Comparison of ENCODE assay signal across 18 cellular contexts in genomic region chr19:28956421-28956820, GRCh38.
DNase-seq lines count a peak whose midpoint lies in the region; ATAC-seq, FAIRE-seq and TF ChIP-seq lines count a peak whose summit lies in the region.
"Had no signal": no experiment of that assay in that cellular context is flagged by ENCODE, and none has a peak within 500 bp of the region (broad histone marks: within the 10 kb centered on the region; RNA-seq: fewer than 3 reads in every experiment).

No MANE protein-coding gene starts in this region.

- TF ChIP-seq POLR2A in A549 (IDR thresholded peaks at IDR 0.05; ENCODE audit: low read length): no peak
- TF ChIP-seq POLR2A in lower leg skin (IDR thresholded peaks at IDR 0.05): no peak

- no peaks in the 10 kb centered on the region for H3K27me3 ChIP-seq in ascending aorta
- H3K27me3 ChIP-seq: BLaER1 treated with 17β-estradiol and CSF1 and Interleukin-3, amounts not matched to agents 10 nM and 100 nM had no signal

- H3K4me1 ChIP-seq in A549 (no peaks in the 10 kb centered on the region), kidney (ENCODE audit: control insufficient read depth in 1 of 2, insufficient read depth in 1 of 2, low read depth in 1 of 2, low read length in 2 of 2) (peaks cover 4 to 8% of the 10 kb centered on the region in 2 donors), ascending aorta (no peaks in the 10 kb centered on the region)
- H3K4me1 ChIP-seq: BLaER1 treated with 17β-estradiol and CSF1 and Interleukin-3, amounts not matched to agents 10 nM and 100 nM had no signal

- peaks cover 37% of the 10 kb centered on the region for H3K4me1 Mint-ChIP-seq in chondrocyte (ENCODE audit: low read depth)
- no peaks in the 10 kb centered on the region for H3K4me1 Mint-ChIP-seq in nephron
- H3K4me1 Mint-ChIP-seq: B cell, GM23338 had no signal

- DNase-seq in A549 (ENCODE audit: low read depth in 1 of 2, low spot score in 1 of 2): no peak
- DNase-seq in chondrocyte (ENCODE audit: low spot score): no peak
- DNase-seq in kidney: no peak
- no peak for DNase-seq in SKM-1 treated with dmso at 0.1 percent for 144 hours (lab: John Stamatoyannopoulos, UW; ENCODE audit: unreplicated experiment)
- no peak for DNase-seq in ascending aorta (ENCODE audit: low spot score in 2 of 2)
- DNase-seq in lower leg skin (ENCODE audit: low spot score in 2 of 2): no peak
- DNase-seq: CD8-positive, alpha-beta T cell; HCEC 1CT had no signal

- FAIRE-seq in A549 (lab: Jason Lieb, UNC) (peak; percentile 54), kidney (lab: Jason Lieb, UNC) (peak; percentile 19)
- FAIRE-seq: D721Med, G401.6, GM12891, GM19239, H54 had no signal

- WGBS in A549 (ENCODE audit: missing lambda C conversion rate): 6% methylated on average over 3 of the region's 3 CpGs
- WGBS in lower leg skin, 2 donors: 77 to 83% methylated on average over 3 of the region's 3 CpGs

- H3K27ac ChIP-seq in A549 (no peak overlapping the region), kidney (ENCODE audit: low read depth in 2 of 2, low read length in 2 of 2) (peak overlapping the region; percentile 6 to 72), ascending aorta (no peak overlapping the region)
- H3K27ac ChIP-seq: 22Rv1; BLaER1 treated with 17β-estradiol and CSF1 and Interleukin-3, amounts not matched to agents 10 nM and 100 nM had no signal

- intact Hi-C loops in kidney (cut with DNase I) (no loop called here), ascending aorta (cut with DNase I) (no loop called here), lower leg skin (cut with DNase I; ENCODE audit: low total_unique reads) (no loop called here)

- no peak for ATAC-seq in A549
- ATAC-seq: CD8-positive, alpha-beta T cell; GM23338 had no signal

- H3K36me3 Mint-ChIP-seq in chondrocyte (ENCODE audit: low read depth): no peaks in the 10 kb centered on the region
- no peaks in the 10 kb centered on the region for H3K36me3 Mint-ChIP-seq in nephron (ENCODE audit: low read depth)
- H3K36me3 Mint-ChIP-seq: CD8-positive, alpha-beta T cell had no signal

- no peak for TF ChIP-seq CTCF in A549 (IDR thresholded peaks at IDR 0.05)
- no peak for TF ChIP-seq CTCF in chondrocyte (IDR thresholded peaks at IDR 0.05)
- no peak for TF ChIP-seq CTCF in kidney (IDR thresholded peaks at IDR 0.05; ENCODE audit: borderline replicate concordance, extremely low read depth, insufficient read depth)
- TF ChIP-seq CTCF in nephron (IDR thresholded peaks at IDR 0.05; ENCODE audit: unreplicated experiment in 3 of 3): no peak
- TF ChIP-seq CTCF in ascending aorta (IDR thresholded peaks at IDR 0.05): no peak
- TF ChIP-seq CTCF in lower leg skin (IDR thresholded peaks at IDR 0.05): no peak

- H3K27ac Mint-ChIP-seq in chondrocyte (ENCODE audit: unreplicated experiment) (peak overlapping the region; percentile 51), nephron (peak overlapping the region; percentile 12 to 30 (median 19))
- H3K27ac Mint-ChIP-seq: B cell; CD8-positive, alpha-beta T cell; GM23338 had no signal

- H3K4me3 ChIP-seq in A549: no peak overlapping the region
- no peak overlapping the region for H3K4me3 ChIP-seq in kidney (ENCODE audit: low read length in 2 of 2)
- H3K4me3 ChIP-seq in ascending aorta: no peak overlapping the region
- H3K4me3 ChIP-seq in lower leg skin (ENCODE audit: low read depth, poor library complexity, severe bottlenecking): no peak overlapping the region
- H3K4me3 ChIP-seq: BLaER1 treated with 17β-estradiol and CSF1 and Interleukin-3, amounts not matched to agents 10 nM and 100 nM; GM23338 had no signal

- H3K9me3 Mint-ChIP-seq in chondrocyte (ENCODE audit: low read depth) (peaks cover 9% of the 10 kb centered on the region), nephron (peaks cover 5% of the 10 kb centered on the region)

- no peak overlapping the region for H3K4me2 ChIP-seq in A549
- H3K4me2 ChIP-seq: BLaER1 treated with 17β-estradiol and CSF1 and Interleukin-3, amounts not matched to agents 10 nM and 100 nM; GM23338 had no signal

- no peak for TF ChIP-seq EP300 in A549 (IDR thresholded peaks at IDR 0.05)

- H3K9me3 ChIP-seq in A549 (peaks cover 23% of the 10 kb centered on the region; the same call in 2 of the 3 replicates), kidney (ENCODE audit: control insufficient read depth in 1 of 2, low read length in 2 of 2) (peaks cover 0 to 4% of the 10 kb centered on the region in 2 donors), ascending aorta (no peaks in the 10 kb centered on the region)

- H3K36me3 ChIP-seq in kidney (ENCODE audit: control insufficient read depth in 1 of 2, insufficient read depth in 2 of 2, low read length in 2 of 2): no peaks in the 10 kb centered on the region
- H3K36me3 ChIP-seq in ascending aorta: no peaks in the 10 kb centered on the region
- H3K36me3 ChIP-seq: BLaER1 treated with 17β-estradiol and CSF1 and Interleukin-3, amounts not matched to agents 10 nM and 100 nM had no signal

- no peaks in the 10 kb centered on the region for H3K27me3 Mint-ChIP-seq in chondrocyte (ENCODE audit: low read depth)
- peaks cover 3% of the 10 kb centered on the region for H3K27me3 Mint-ChIP-seq in nephron (ENCODE audit: low read depth)
- H3K27me3 Mint-ChIP-seq: B cell had no signal

- H3K9ac ChIP-seq in kidney (ENCODE audit: low read length in 2 of 2): no peak overlapping the region
- H3K9ac ChIP-seq: BLaER1 treated with 17β-estradiol and CSF1 and Interleukin-3, amounts not matched to agents 10 nM and 100 nM had no signal

- CTCF ChIA-PET in A549 (lab: Yijun Ruan, JAX): interaction anchor here (1.1 kb wide), 2 partner anchors 11 to 21 kb away, joined by 3 read pairs; no protein-coding TSS in a partner anchor

- H3K4me3 Mint-ChIP-seq in chondrocyte (ENCODE audit: unreplicated experiment) (no peak overlapping the region), nephron (no peak overlapping the region)
- H3K4me3 Mint-ChIP-seq: B cell; CD8-positive, alpha-beta T cell; GM23338 had no signal

- POLR2A ChIA-PET in A549 (lab: Yijun Ruan, JAX): no interaction called here

- no peak for TF ChIP-seq RAD21 in A549 (conservative IDR thresholded peaks at IDR 0.05 in 1 of 2, IDR thresholded peaks at IDR 0.05 in 1 of 2)

TF ChIP-seq in A549, 52 proteins besides CTCF, POLR2A, EP300 and RAD21:
- no peak for TF ChIP-seq KDM1A (IDR thresholded peaks at IDR 0.05; ENCODE audit: low read depth)
- no peak for TF ChIP-seq KDM5A (IDR thresholded peaks at IDR 0.05)
- TF ChIP-seq HDAC2 (IDR thresholded peaks at IDR 0.05): no peak
- no peak for TF ChIP-seq EHMT2 (IDR thresholded peaks at IDR 0.05; ENCODE audit: low read depth)
- no peak for TF ChIP-seq CBX8 (IDR thresholded peaks at IDR 0.05)
- no peak for TF ChIP-seq E2F6 (IDR thresholded peaks at IDR 0.05; ENCODE audit: borderline replicate concordance, low read depth)

Comparison
In these comparisons a context has a peak if more than half of its experiments do, and no peak if none do; other contexts are left out.
1. H3K27ac ChIP-seq: peak in kidney (2 of 2); none in A549 (0 of 2) and ascending aorta (0 of 2).